In the genomic region with DNA sequence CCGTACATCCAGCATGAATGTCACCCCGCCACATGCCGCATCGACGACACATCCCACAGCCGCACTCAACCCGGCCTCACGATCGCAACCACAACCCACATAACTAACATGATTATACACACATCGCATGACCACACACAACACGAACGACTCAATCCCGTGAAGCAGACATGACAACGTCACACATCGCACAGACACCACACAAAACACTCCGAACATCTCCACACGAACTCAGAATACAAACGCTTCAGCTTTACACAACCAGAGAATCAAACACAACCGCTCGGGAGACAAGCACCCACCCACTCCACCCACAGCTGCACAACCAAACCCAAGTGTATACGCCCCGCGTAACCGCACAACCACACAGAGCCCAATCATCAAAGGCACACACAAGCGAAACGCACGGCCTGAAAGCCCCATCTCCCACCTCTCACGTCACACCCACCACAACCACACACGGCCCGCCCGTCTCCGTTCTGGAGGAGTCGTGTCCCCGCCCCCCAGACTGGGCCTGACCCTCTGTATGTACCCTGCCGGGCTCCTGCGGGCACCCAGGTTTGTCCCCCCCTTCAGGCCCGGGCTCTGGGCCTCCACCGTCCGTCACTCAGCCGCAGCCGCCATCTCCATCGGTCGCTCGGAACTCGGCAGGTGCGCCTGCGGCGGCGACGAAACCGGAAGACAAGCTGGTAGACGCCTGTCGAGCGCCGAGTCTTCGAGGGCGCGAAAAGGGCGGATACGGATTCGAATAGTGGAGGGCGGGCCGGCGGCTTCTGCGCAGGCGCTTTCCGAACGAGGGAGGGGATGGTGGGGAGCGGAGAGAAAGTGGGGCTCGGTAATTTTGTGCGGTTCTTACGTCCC, we compare ENCODE assay signal across 8 cellular contexts. TPM values are rescaled to one million over a fixed set of nuclear protein-coding genes. Genes with fewer than 3 reads are reported as not detected.
DNase-seq lines count a peak whose midpoint lies in the region; ATAC-seq and TF ChIP-seq lines count a peak whose summit lies in the region.

A gene (minus strand): TSS at position 646 of the 861 bp plus-strand sequence. CDS start 3,028 bp downstream, outside the sequence.

- no peaks in the 10 kb centered on the region for H3K27me3 ChIP-seq in GM06990 (replicated peaks; ENCODE audit: control insufficient read depth, insufficient read depth, low read length)
- H3K27me3 ChIP-seq in suprapubic skin = no peaks in the 10 kb centered on the region

- H3K4me3 Mint-ChIP-seq in HFFc6 = peak within 1 kb of the TSS; percentile 97

- peak; percentile 26 for TF ChIP-seq EP300 in suprapubic skin (IDR thresholded peaks at IDR 0.05)

- H3K36me3 Mint-ChIP-seq in HFFc6 (ENCODE audit: low read depth) = peaks cover 10% of the 10 kb centered on the region
- H3K36me3 Mint-ChIP-seq in activated naive CD4-positive, alpha-beta T cell treated with anti-CD3 and anti-CD28 coated beads, Interleukin-2, amount 50 U/mL, for 72 hours = peaks cover 22 to 25% of the 10 kb centered on the region in 2 donors

- peak within 1 kb of the TSS; percentile 81 for H3K4me3 ChIP-seq in GM06990 (replicated peaks; ENCODE audit: low read depth, low read length)
- peak within 1 kb of the TSS; percentile 81 for H3K4me3 ChIP-seq in suprapubic skin

- peaks cover 27% of the 10 kb centered on the region for H3K4me1 Mint-ChIP-seq in HFFc6 (ENCODE audit: low read depth)

- TF ChIP-seq CTCF in GM06990 (IDR thresholded peaks at IDR 0.05; ENCODE audit: insufficient read depth, low read length, poor library complexity, severe bottlenecking) (no peak), HFFc6 (IDR thresholded peaks at IDR 0.05) (no peak), suprapubic skin (IDR thresholded peaks at IDR 0.05) (no peak)

- under 1% methylated on average over 23 of the region's 72 CpGs for WGBS in suprapubic skin

- DNase-seq in GM06990 (ENCODE audit: extremely low read depth, insufficient read length) = peak; percentile 97
- DNase-seq in HFFc6 = peak; percentile 95
- DNase-seq in NAMALWA (ENCODE audit: low spot score) = peak; percentile 98
- peak; percentile 93 to 97 for DNase-seq in activated naive CD4-positive, alpha-beta T cell treated with anti-CD3 and anti-CD28 coated beads, Interleukin-2, amount 50 U/mL, for 72 hours (ENCODE audit: low spot score in 2 of 2)
- DNase-seq in glomerular endothelial cell (ENCODE audit: extremely low read depth, low read depth, low spot score) = peak; percentile 58
- peak; percentile 93 for DNase-seq in occipital lobe (lab: John Stamatoyannopoulos, UW)
- DNase-seq in suprapubic skin (ENCODE audit: low spot score in 2 of 2) = peak; percentile 96 to 98

- H3K4me1 ChIP-seq in suprapubic skin = peaks cover 36% of the 10 kb centered on the region

- H3K27ac ChIP-seq in suprapubic skin = peak within 1 kb of the TSS; percentile 85

- H3K9me3 ChIP-seq in suprapubic skin = no peaks in the 10 kb centered on the region

- peak within 1 kb of the TSS; percentile 92 for H3K27ac Mint-ChIP-seq in HFFc6
- H3K27ac Mint-ChIP-seq in activated naive CD4-positive, alpha-beta T cell treated with anti-CD3 and anti-CD28 coated beads, Interleukin-2, amount 50 U/mL, for 72 hours = peak within 1 kb of the TSS; percentile 95 to 97

- no peaks in the 10 kb centered on the region; the same call in 1 of the 2 replicates for H3K27me3 Mint-ChIP-seq in HFFc6 (ENCODE audit: insufficient read depth)

- H3K9me3 Mint-ChIP-seq in HFFc6 = no peaks in the 10 kb centered on the region
- H3K9me3 Mint-ChIP-seq in activated naive CD4-positive, alpha-beta T cell treated with anti-CD3 and anti-CD28 coated beads, Interleukin-2, amount 50 U/mL, for 72 hours = no peaks in the 10 kb centered on the region

- ATAC-seq in SK-N-SH treated with all-trans-retinoic acid at 6 μM for 48 hours = peak; percentile 92
- ATAC-seq in activated naive CD4-positive, alpha-beta T cell treated with anti-CD3 and anti-CD28 coated beads, Interleukin-2, amount 50 U/mL, for 72 hours = peak; percentile 79 to 88

- H3K36me3 ChIP-seq in GM06990 (ENCODE audit: control insufficient read depth, insufficient read depth, low read length) (peaks cover 6% of the 10 kb centered on the region), suprapubic skin (peaks cover 25% of the 10 kb centered on the region)

- TF ChIP-seq POLR2A in suprapubic skin (IDR thresholded peaks at IDR 0.05) = peak in 1 of 2 donors; percentile 61

TF ChIP-seq in SK-N-SH treated with all-trans-retinoic acid at 6 μM for 48 hours, 23 proteins besides CTCF, POLR2A, EP300 and RAD21:
- TF ChIP-seq BACH2 (CRISPR knock-in tag; IDR thresholded peaks at IDR 0.05; ENCODE audit: borderline replicate concordance) (no peak), PPARA (CRISPR knock-in tag; IDR thresholded peaks at IDR 0.05; ENCODE audit: borderline replicate concordance) (no peak), OSR1 (CRISPR knock-in tag; IDR thresholded peaks at IDR 0.05) (no peak), ZFP3 (CRISPR knock-in tag; IDR thresholded peaks at IDR 0.05) (no peak), TCF4 (CRISPR knock-in tag; IDR thresholded peaks at IDR 0.05; ENCODE audit: borderline replicate concordance) (no peak; the same call in 1 of the 2 replicates), GLIS3 (CRISPR knock-in tag; IDR thresholded peaks at IDR 0.05) (no peak), SNAI2 (CRISPR knock-in tag; IDR thresholded peaks at IDR 0.05) (no peak), ZNF8 (CRISPR knock-in tag; IDR thresholded peaks at IDR 0.05) (no peak), TOX (CRISPR knock-in tag; IDR thresholded peaks at IDR 0.05; ENCODE audit: borderline replicate concordance) (no peak), ESRRG (CRISPR knock-in tag; IDR thresholded peaks at IDR 0.05) (no peak), ZNF565 (CRISPR knock-in tag; conservative IDR thresholded peaks at IDR 0.05; ENCODE audit: low read depth) (no peak), ZNF70 (CRISPR knock-in tag; IDR thresholded peaks at IDR 0.05) (no peak)
- TF ChIP-seq, protein P1, sequence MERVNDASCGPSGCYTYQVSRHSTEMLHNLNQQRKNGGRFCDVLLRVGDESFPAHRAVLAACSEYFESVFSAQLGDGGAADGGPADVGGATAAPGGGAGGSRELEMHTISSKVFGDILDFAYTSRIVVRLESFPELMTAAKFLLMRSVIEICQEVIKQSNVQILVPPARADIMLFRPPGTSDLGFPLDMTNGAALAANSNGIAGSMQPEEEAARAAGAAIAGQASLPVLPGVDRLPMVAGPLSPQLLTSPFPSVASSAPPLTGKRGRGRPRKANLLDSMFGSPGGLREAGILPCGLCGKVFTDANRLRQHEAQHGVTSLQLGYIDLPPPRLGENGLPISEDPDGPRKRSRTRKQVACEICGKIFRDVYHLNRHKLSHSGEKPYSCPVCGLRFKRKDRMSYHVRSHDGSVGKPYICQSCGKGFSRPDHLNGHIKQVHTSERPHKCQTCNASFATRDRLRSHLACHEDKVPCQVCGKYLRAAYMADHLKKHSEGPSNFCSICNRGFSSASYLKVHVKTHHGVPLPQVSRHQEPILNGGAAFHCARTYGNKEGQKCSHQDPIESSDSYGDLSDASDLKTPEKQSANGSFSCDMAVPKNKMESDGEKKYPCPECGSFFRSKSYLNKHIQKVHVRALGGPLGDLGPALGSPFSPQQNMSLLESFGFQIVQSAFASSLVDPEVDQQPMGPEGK (CRISPR knock-in tag; IDR thresholded peaks at IDR 0.05; ENCODE audit: borderline replicate concordance) = no peak

RNA-seq across cellular contexts. Expression of the gene that starts here (rescaled TPM):
- total RNA-seq in HFFc6 (2021; fragmentation: NEBNext Ultra II Directional; extraction: Animal tissue kit (Norgen Biotek cat#: 25700)) = 10 to 100 TPM; 17.6 to 22.2 (median 19.3) TPM
- total RNA-seq in activated naive CD4-positive, alpha-beta T cell treated with anti-CD3 and anti-CD28 coated beads, Interleukin-2, amount 50 U/mL, for 72 hours = 10 to 100 TPM; 14.2 to 14.5 TPM
- total RNA-seq in glomerular endothelial cell (15.4 and 19.7 TPM in 2 replicates), occipital lobe (70.8 TPM), suprapubic skin (10 to 100 TPM; 25.8 to 48.4 (median 30.8) TPM)

Comparison
In these comparisons a context has a peak if more than half of its experiments do, and no peak if none do; other contexts are left out.
1. Peak in every context shown above with its lines: DNase-seq, ATAC-seq, H3K4me3 ChIP-seq and H3K27ac ChIP-seq.